In genomic region chr3:138833908-138834358, GRCh38 we compare ENCODE assay signal across 8 cellular contexts. TPM values are rescaled to one million over a fixed set of nuclear protein-coding genes. Genes with fewer than 3 reads are reported as not detected.
A peak's percentile ranks its signal among the peaks of the same experiment; 100 is the strongest.
DNase-seq lines count a peak whose midpoint lies in the region; ATAC-seq, FAIRE-seq and TF ChIP-seq lines count a peak whose summit lies in the region.

No MANE protein-coding gene starts in this region.

- no peak for TF ChIP-seq POLR2A in gastroesophageal sphincter (IDR thresholded peaks at IDR 0.05)

- H3K4me3 Mint-ChIP-seq in activated T-cell treated with anti-CD3 and anti-CD28 coated beads, Interleukin-2, amount 50 U/mL, for 24 hours = peak overlapping the region; percentile 90

- H3K9me2 ChIP-seq in Karpas-422 (replicated peaks; ENCODE audit: insufficient read depth, low read length) = no peaks in the 10 kb centered on the region

- H2AFZ ChIP-seq in Karpas-422 (ENCODE audit: low read length) = peak overlapping the region; percentile 84; the same call in 1 of the 2 replicates

- no peak overlapping the region for H3K27ac ChIP-seq in Karpas-422 (ENCODE audit: low read length)
- peak overlapping the region; percentile 44 to 98 (median 95) for H3K27ac ChIP-seq in gastroesophageal sphincter
- H3K27ac ChIP-seq in pancreas = peak overlapping the region; percentile 75 to 96 (median 94)

- FAIRE-seq in pancreas (lab: Jason Lieb, UNC) (no peak), RCC 7860 (lab: Jason Lieb, UNC) (no peak)

- peaks cover 29% of the 10 kb centered on the region for H3K36me3 Mint-ChIP-seq in activated T-cell treated with anti-CD3 and anti-CD28 coated beads, Interleukin-2, amount 50 U/mL, for 24 hours (ENCODE audit: low read depth)

- no peaks in the 10 kb centered on the region for H3K27me3 Mint-ChIP-seq in activated T-cell treated with anti-CD3 and anti-CD28 coated beads, Interleukin-2, amount 50 U/mL, for 24 hours

- peak; percentile 3 for ATAC-seq in GM19324 (IDR thresholded peaks at IDR 0.05; ENCODE audit: low FRiP score, unreplicated experiment)
- no peak for ATAC-seq in gastroesophageal sphincter
- peak; percentile 0 to 9 (median 6) for ATAC-seq in pancreas
- ATAC-seq in GM19397 (IDR thresholded peaks at IDR 0.05; ENCODE audit: unreplicated experiment) = no peak

- H3K4me1 ChIP-seq in Karpas-422 (ENCODE audit: low read length) = peaks cover 14% of the 10 kb centered on the region
- peaks cover 0 to 30% (median 6%) of the 10 kb centered on the region in 3 donors for H3K4me1 ChIP-seq in gastroesophageal sphincter
- peaks cover 0 to 12% (median 0%) of the 10 kb centered on the region in 3 donors for H3K4me1 ChIP-seq in pancreas

- no peaks in the 10 kb centered on the region for H3K9me3 Mint-ChIP-seq in activated T-cell treated with anti-CD3 and anti-CD28 coated beads, Interleukin-2, amount 50 U/mL, for 24 hours

- intact Hi-C loops in pancreas (cut with DNase I) = no loop called here

- H3K4me2 ChIP-seq in Karpas-422 (ENCODE audit: low read depth, low read length, poor library complexity, severe bottlenecking) = peak overlapping the region; percentile 70

- WGBS in gastroesophageal sphincter (ENCODE audit: low coverage in 1 of 2), 2 donors = 0% methylated on average over 1 to 6 of the region's 19 CpGs
- 0 to 1% methylated on average over 19 of the region's 19 CpGs for WGBS in pancreas, 2 donors

- H3K36me3 ChIP-seq in Karpas-422 (ENCODE audit: insufficient read depth, low read length) (no peaks in the 10 kb centered on the region), gastroesophageal sphincter (no peaks in the 10 kb centered on the region), pancreas (no peaks in the 10 kb centered on the region)

- H3K79me2 ChIP-seq in Karpas-422 (ENCODE audit: low read length) = peaks cover 51% of the 10 kb centered on the region

- TF ChIP-seq EP300 in gastroesophageal sphincter (IDR thresholded peaks at IDR 0.05) = no peak

- peak overlapping the region; percentile 78 for H3K4me3 ChIP-seq in Karpas-422 (ENCODE audit: low read length)
- peak overlapping the region; percentile 95 to 96 for H3K4me3 ChIP-seq in gastroesophageal sphincter
- peak overlapping the region; percentile 77 to 98 (median 90) for H3K4me3 ChIP-seq in pancreas

- TF ChIP-seq CTCF in gastroesophageal sphincter (IDR thresholded peaks at IDR 0.05) = peak in 1 of 4 experiments; percentile 25
- TF ChIP-seq CTCF in pancreas (IDR thresholded peaks at IDR 0.05) = no peak

- H3K27me3 ChIP-seq in Karpas-422 (ENCODE audit: low read length) (no peaks in the 10 kb centered on the region), gastroesophageal sphincter (no peaks in the 10 kb centered on the region), pancreas (no peaks in the 10 kb centered on the region)

- no peaks in the 10 kb centered on the region; the same call in 1 of the 2 replicates for H4K20me1 ChIP-seq in Karpas-422 (ENCODE audit: insufficient read depth, low read depth, low read length)

- peak overlapping the region; percentile 94 for H3K27ac Mint-ChIP-seq in activated T-cell treated with anti-CD3 and anti-CD28 coated beads, Interleukin-2, amount 50 U/mL, for 24 hours

- H3K4me1 Mint-ChIP-seq in activated T-cell treated with anti-CD3 and anti-CD28 coated beads, Interleukin-2, amount 50 U/mL, for 24 hours (ENCODE audit: low read depth) = peaks cover 31% of the 10 kb centered on the region

- H3K9me3 ChIP-seq in Karpas-422 (ENCODE audit: low read length) (no peaks in the 10 kb centered on the region), gastroesophageal sphincter (no peaks in the 10 kb centered on the region), pancreas (no peaks in the 10 kb centered on the region)

- peak in 10 of 14 donors; percentile 39 to 78 (median 57) for DNase-seq in C1 segment of cervical spinal cord (lab: John Stamatoyannopoulos, UW)
- DNase-seq in Karpas-422 = peak; percentile 53
- no peak for DNase-seq in activated T-cell treated with anti-CD3 and anti-CD28 coated beads, Interleukin-2, amount 50 U/mL, for 24 hours
- DNase-seq in pancreas = no peak
- no peak for DNase-seq in RCC 7860 (ENCODE audit: low spot score)

- H3K9ac ChIP-seq in Karpas-422 (ENCODE audit: low read length) = peak overlapping the region; percentile 94

RNA-seq across cellular contexts. Expression of gene PIK3CB, which starts 0.8 kb away (rescaled TPM):
- 13.0 and 35.3 TPM in 2 replicates for total RNA-seq in Karpas-422 (2014; rRNA removed; shearing (Covaris generic); ENCODE audit: low replicate concordance)
- 10 to 100 TPM; 20.3 to 46.4 (median 37.3) TPM for total RNA-seq in gastroesophageal sphincter
- 10 to 100 TPM; 23.0 to 36.4 (median 25.4) TPM for total RNA-seq in pancreas
- polyA plus RNA-seq in pancreas = 1 to 10 TPM; 8.2 to 9.7 TPM

Comparison
In these comparisons a context has a peak if more than half of its experiments do, and no peak if none do; other contexts are left out.
1. DNase-seq: peak in C1 segment of cervical spinal cord (10 of 14) and Karpas-422 (single experiment); none in activated T-cell treated with anti-CD3 and anti-CD28 coated beads, Interleukin-2, amount 50 U/mL, for 24 hours (single experiment), pancreas (0 of 6) and RCC 7860 (single experiment).
2. ATAC-seq: peak in GM19324 (single experiment) and pancreas (4 of 4); none in gastroesophageal sphincter (single experiment) and GM19397 (single experiment).
3. Peak in every context shown above with its lines, with median percentiles within 50 percentile points of each other: H3K4me3 ChIP-seq.